ENCODE assay signal across 32 cellular contexts in the genomic region with DNA sequence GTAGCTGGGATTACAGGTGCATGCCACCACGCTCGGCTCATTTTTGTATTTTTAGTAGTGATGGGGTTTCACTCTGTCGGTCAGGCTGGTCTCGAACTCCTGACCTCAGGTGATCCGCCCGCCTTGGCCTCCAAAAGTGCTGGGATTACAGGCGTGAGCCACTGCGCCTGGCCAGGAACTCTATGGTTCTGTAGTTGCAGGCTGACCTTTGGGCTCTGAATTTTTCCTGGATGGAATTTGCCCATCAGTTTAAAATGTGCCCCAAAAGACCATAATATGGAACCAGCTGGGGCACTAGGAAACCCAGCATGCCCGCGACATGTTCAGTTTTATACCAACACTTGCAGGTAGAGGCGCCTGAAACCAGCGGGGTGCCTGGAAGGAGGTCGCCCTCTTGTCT. TPM values are rescaled to one million over a fixed set of nuclear protein-coding genes. Genes with fewer than 3 reads are reported as not detected.
"Had no signal": no experiment of that assay in that cellular context is flagged by ENCODE, and none has a peak within 500 bp of the region (broad histone marks: within the 10 kb centered on the region; RNA-seq: fewer than 3 reads in every experiment).

No MANE protein-coding gene starts in this region.

- ATAC-seq: activated CD4-positive, alpha-beta T cell treated with anti-CD3 and anti-CD28 coated beads for 36 hours; activated CD4-positive, CD25-positive, alpha-beta regulatory T cell treated with anti-CD3 and anti-CD28 coated beads, Interleukin-2, amount 50 U/mL, for 24 hours; activated CD8-positive, alpha-beta memory T cell treated with anti-CD3 and anti-CD28 coated beads, Interleukin-2, amount 10 ng/mL, durations not matched to agents 7 days and 5 days; activated CD8-positive, alpha-beta T cell treated with anti-CD3 and anti-CD28 coated beads, Interleukin-2, amount 10 ng/mL, durations not matched to agents 7 days and 5 days; activated naive CD8-positive, alpha-beta T cell treated with anti-CD3 and anti-CD28 coated beads, Interleukin-2, amount 50 U/mL, for 24 hours had no signal

- H3K27me3 ChIP-seq: ascending aorta, cardiac muscle cell had no signal

- H3K27ac ChIP-seq: ascending aorta, cardiac muscle cell, VCaP had no signal

- DNase-seq: activated CD4-positive, alpha-beta memory T cell treated with anti-CD3 and anti-CD28 coated beads, Interleukin-2, amount 10 ng/mL, durations not matched to agents 7 days and 5 days; activated CD4-positive, alpha-beta T cell treated with anti-CD3 and anti-CD28 coated beads for 1 hour; activated CD4-positive, alpha-beta T cell treated with anti-CD3 and anti-CD28 coated beads for 36 hours; activated CD4-positive, alpha-beta T cell treated with anti-CD3 and anti-CD28 coated beads for 48 hours; activated CD4-positive, alpha-beta T cell treated with anti-CD3 and anti-CD28 coated beads, Interleukin-2, amount 10 ng/mL, durations not matched to agents 7 days and 5 days; activated CD4-positive, alpha-beta T cell treated with anti-CD3 and anti-CD28 coated beads, Interleukin-2, amount 50 U/mL, for 48 hours; activated CD4-positive, CD25-positive, alpha-beta regulatory T cell; activated CD8-positive, alpha-beta memory T cell treated with anti-CD3 and anti-CD28 coated beads for 24 hours; activated CD8-positive, alpha-beta memory T cell treated with anti-CD3 and anti-CD28 coated beads, Interleukin-2, amount 10 ng/mL, durations not matched to agents 7 days and 5 days; activated CD8-positive, alpha-beta memory T cell treated with anti-CD3 and anti-CD28 coated beads, Interleukin-2, amount 50 U/mL, for 48 hours; activated CD8-positive, alpha-beta T cell treated with anti-CD3 and anti-CD28 coated beads, Interleukin-2, amount 10 ng/mL, durations not matched to agents 7 days and 5 days; activated effector memory CD4-positive, alpha-beta T cell treated with Interleukin-2 at 50 U/mL for 16 hours; activated gamma-delta T cell; activated naive CD4-positive, alpha-beta T cell treated with anti-CD3 and anti-CD28 coated beads, Interleukin-2, amount 10 ng/mL, durations not matched to agents 7 days and 5 days; activated naive CD4-positive, alpha-beta T cell treated with Interleukin-2 at 50 U/mL for 16 hours; activated naive CD8-positive, alpha-beta T cell treated with anti-CD3 and anti-CD28 coated beads, Interleukin-2, amount 10 ng/mL, durations not matched to agents 7 days and 5 days; activated naive CD8-positive, alpha-beta T cell treated with anti-CD3 and anti-CD28 coated beads, Interleukin-2, amount 50 U/mL, for 24 hours; activated T-cell treated with anti-CD3 and anti-CD28 coated beads, Interleukin-2, amount 50 U/mL, for 24 hours; activated T-cell treated with anti-CD3 and anti-CD28 coated beads, Interleukin-2, amount 50 U/mL, for 48 hours; amygdala; anterior cingulate cortex; caudate nucleus; cerebellar nuclear complex; T-helper 1 cell; T-helper 2 cell; T-helper 9 cell had no signal

- H3K36me3 ChIP-seq: ascending aorta, cardiac muscle cell had no signal

- H3K9me3 ChIP-seq: ascending aorta had no signal

- FAIRE-seq: bronchial epithelial cell, TTC549 had no signal

- H3K4me3 ChIP-seq: ascending aorta, cardiac muscle cell had no signal

RNA-seq across cellular contexts. Expression of gene C1QTNF12, which starts 32.1 kb away (rescaled TPM):
- total RNA-seq: ascending aorta had no signal
- polyA plus RNA-seq: cardiac muscle cell had no signal
